In the genomic region with DNA sequence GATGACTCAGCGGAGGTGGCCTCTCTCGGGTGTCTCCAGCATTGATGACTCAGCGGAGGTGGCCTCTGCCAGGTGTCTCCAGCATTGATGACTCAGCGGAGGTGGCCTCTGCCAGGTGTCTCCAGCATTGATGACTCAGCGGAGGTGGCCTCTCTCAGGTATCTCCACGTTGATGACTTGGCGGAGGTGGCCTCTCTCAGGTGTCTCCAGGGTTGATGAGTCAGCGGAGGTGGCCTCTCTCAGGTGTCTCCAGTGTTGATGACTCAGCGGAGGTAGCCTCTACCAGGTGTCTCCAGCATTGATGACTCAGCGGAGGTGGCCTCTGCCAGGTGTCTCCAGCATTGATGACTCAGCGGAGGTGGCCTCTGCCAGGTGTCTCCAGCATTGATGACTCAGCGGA, we compare ENCODE assay signal across 1 cellular context.
A peak's percentile ranks its signal among the peaks of the same experiment; 100 is the strongest.
TF ChIP-seq lines count a peak whose summit lies in the region.

No MANE protein-coding gene starts in this region.

TF ChIP-seq in H1, 55 proteins besides CTCF, POLR2A, EP300 and RAD21:
- TF ChIP-seq BACH1 (IDR thresholded peaks at IDR 0.05; ENCODE audit: low read length), result peak; percentile 62; the same call in 1 of the 2 replicates
